8 cellular contexts compared by ENCODE assay signal in the genomic region with DNA sequence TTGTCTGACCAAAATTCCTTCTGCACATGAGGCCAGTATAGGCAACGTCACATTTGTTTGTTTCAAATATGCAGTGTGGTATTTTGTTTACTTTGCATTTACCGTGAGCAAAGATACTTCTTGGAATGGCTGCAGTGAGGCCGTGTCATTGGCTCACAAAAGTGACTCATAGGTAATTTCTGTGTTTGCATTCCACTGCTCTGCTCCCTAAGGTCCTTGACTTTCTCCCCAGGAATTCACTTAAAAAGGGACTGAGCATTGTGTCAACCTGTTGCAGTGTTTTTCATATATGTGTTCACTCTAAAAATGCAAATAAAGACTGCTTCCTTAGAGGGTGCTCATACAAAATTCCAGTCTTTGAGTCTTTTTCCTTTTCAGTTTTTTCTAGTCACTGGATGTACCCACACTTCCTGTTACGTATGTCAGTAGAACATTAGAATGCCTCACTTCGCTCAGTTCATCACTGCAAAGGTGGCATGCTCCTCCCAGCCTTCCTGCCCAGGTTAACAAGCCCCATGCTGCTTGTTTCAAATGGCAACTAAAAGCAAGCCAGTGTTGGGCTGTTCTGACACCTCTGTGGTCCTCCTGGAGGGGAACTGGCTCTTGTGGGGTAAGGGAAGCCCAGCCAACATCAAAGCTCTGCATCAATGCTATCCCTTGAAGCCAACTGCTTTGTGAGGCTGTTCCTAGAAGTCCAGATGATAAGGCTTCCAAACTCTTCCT. TPM values are rescaled to one million over a fixed set of nuclear protein-coding genes. Genes with fewer than 3 reads are reported as not detected.
DNase-seq lines count a peak whose midpoint lies in the region; ATAC-seq lines count a peak whose summit lies in the region.

No MANE protein-coding gene starts in this region.

- peaks cover 27 to 52% of the 10 kb centered on the region in 2 donors for H3K4me1 Mint-ChIP-seq in immature natural killer cell

- peaks cover 0 to 19% of the 10 kb centered on the region in 2 donors for H3K36me3 Mint-ChIP-seq in activated naive CD4-positive, alpha-beta T cell treated with anti-CD3 and anti-CD28 coated beads, Interleukin-2, amount 50 U/mL, for 72 hours
- peaks cover 19 to 33% (median 22%) of the 10 kb centered on the region in 3 donors for H3K36me3 Mint-ChIP-seq in immature natural killer cell

- peak in 1 of 2 donors; percentile 48 for ATAC-seq in activated naive CD4-positive, alpha-beta T cell treated with anti-CD3 and anti-CD28 coated beads, Interleukin-2, amount 50 U/mL, for 72 hours
- ATAC-seq in GM18858 (IDR thresholded peaks at IDR 0.05; ENCODE audit: unreplicated experiment) (no peak), left ventricle myocardium superior (no peak)

- peak overlapping the region; percentile 58 for H3K27ac ChIP-seq in substantia nigra (ENCODE audit: low read depth, low read length, poor library complexity, severe bottlenecking)

- H3K27ac Mint-ChIP-seq in activated naive CD4-positive, alpha-beta T cell treated with anti-CD3 and anti-CD28 coated beads, Interleukin-2, amount 50 U/mL, for 72 hours, result peak overlapping the region; percentile 88 to 96
- peak overlapping the region; percentile 64 to 88 (median 79) for H3K27ac Mint-ChIP-seq in immature natural killer cell

- intact Hi-C loops in left ventricle myocardium superior (cut with micrococcal nuclease), result no loop called here

- no peaks in the 10 kb centered on the region for H3K9me3 Mint-ChIP-seq in activated naive CD4-positive, alpha-beta T cell treated with anti-CD3 and anti-CD28 coated beads, Interleukin-2, amount 50 U/mL, for 72 hours
- H3K9me3 Mint-ChIP-seq in immature natural killer cell, result no peaks in the 10 kb centered on the region

- DNase-seq in COLO668 (lab: John Stamatoyannopoulos, UW; ENCODE audit: unreplicated experiment) (peak; percentile 32), LoVo (ENCODE audit: low spot score) (peak; percentile 90), immature natural killer cell (no peak), substantia nigra (lab: John Stamatoyannopoulos, UW) (no peak), NCI-H146 (lab: John Stamatoyannopoulos, UW) (no peak), left ventricle myocardium superior (no peak)
- DNase-seq in activated naive CD4-positive, alpha-beta T cell treated with anti-CD3 and anti-CD28 coated beads, Interleukin-2, amount 50 U/mL, for 72 hours (ENCODE audit: low spot score in 2 of 2), result no peak

- peaks cover 0 to 1% (median 0%) of the 10 kb centered on the region in 3 donors for H3K27me3 Mint-ChIP-seq in immature natural killer cell (ENCODE audit: low read depth in 3 of 3)

- H3K4me3 Mint-ChIP-seq in immature natural killer cell, result peak overlapping the region in 2 of 5 donors; percentile 6 to 40

RNA-seq across cellular contexts. Expression of a gene that starts 9.1 kb away (rescaled TPM):
- 10 to 100 TPM in 1 of 2 donors, 1 to 10 TPM in 1; 6.4 to 12.7 TPM for total RNA-seq in activated naive CD4-positive, alpha-beta T cell treated with anti-CD3 and anti-CD28 coated beads, Interleukin-2, amount 50 U/mL, for 72 hours
- polyA plus RNA-seq in immature natural killer cell, result 10 to 100 TPM in 2 of 3 donors, 1 to 10 TPM in 1; 9.8 to 17.7 (median 13.6) TPM
- 5.7 TPM for total RNA-seq in left ventricle myocardium superior

RNA-seq across cellular contexts. Expression of a gene that starts 40.0 kb away (rescaled TPM):
- 10 to 100 TPM; 64.7 to 65.2 TPM for total RNA-seq in activated naive CD4-positive, alpha-beta T cell treated with anti-CD3 and anti-CD28 coated beads, Interleukin-2, amount 50 U/mL, for 72 hours
- 10 to 100 TPM; 39.8 to 62.9 (median 40.8) TPM for polyA plus RNA-seq in immature natural killer cell
- 24.4 TPM for total RNA-seq in left ventricle myocardium superior

RNA-seq across cellular contexts. Expression of a gene that starts 43.1 kb away (rescaled TPM):
- 10 to 100 TPM; 64.3 to 70.1 TPM for total RNA-seq in activated naive CD4-positive, alpha-beta T cell treated with anti-CD3 and anti-CD28 coated beads, Interleukin-2, amount 50 U/mL, for 72 hours
- 10 to 100 TPM; 54.6 to 100.0 (median 68.7) TPM for polyA plus RNA-seq in immature natural killer cell
- total RNA-seq in left ventricle myocardium superior, result 41.4 TPM

Comparison
In these comparisons a context has a peak if more than half of its experiments do, and no peak if none do; other contexts are left out.
1. DNase-seq: peak in COLO668 (single experiment) and LoVo (single experiment); none in activated naive CD4-positive, alpha-beta T cell treated with anti-CD3 and anti-CD28 coated beads, Interleukin-2, amount 50 U/mL, for 72 hours (0 of 2), immature natural killer cell (0 of 3), substantia nigra (0 of 49), NCI-H146 (single experiment) and left ventricle myocardium superior (single experiment).